Comparison of ENCODE assay signal across 8 cellular contexts in genomic region chr1:37808369-37809319, GRCh38. TPM values are rescaled to one million over a fixed set of nuclear protein-coding genes. Genes with fewer than 3 reads are reported as not detected.
A peak's percentile ranks its signal among the peaks of the same experiment; 100 is the strongest.
DNase-seq lines count a peak whose midpoint lies in the region; ATAC-seq and TF ChIP-seq lines count a peak whose summit lies in the region.

No MANE protein-coding gene starts in this region.

- no peaks in the 10 kb centered on the region for H3K27me3 ChIP-seq in GM23248 (replicated peaks; ENCODE audit: insufficient read depth)
- no peaks in the 10 kb centered on the region for H3K27me3 ChIP-seq in SK-N-SH (ENCODE audit: insufficient read depth)

- peak overlapping the region; percentile 90 for H3K4me3 Mint-ChIP-seq in activated CD4-positive, alpha-beta T cell treated with anti-CD3 and anti-CD28 coated beads for 36 hours
- H3K4me3 Mint-ChIP-seq in immature natural killer cell: peak overlapping the region; percentile 94 to 96 (median 94)

- peak; percentile 55 for ATAC-seq in activated CD4-positive, alpha-beta T cell treated with anti-CD3 and anti-CD28 coated beads for 36 hours

- H3K9me2 ChIP-seq in GM23248 (ENCODE audit: insufficient read depth) (no peaks in the 10 kb centered on the region), SK-N-SH (no peaks in the 10 kb centered on the region)

- peak in 1 of 2 experiments; percentile 15; a peak in 1 of 4 replicates for TF ChIP-seq EP300 in SK-N-SH (IDR thresholded peaks at IDR 0.05; ENCODE audit: borderline replicate concordance in 1 of 2, low read depth in 1 of 2, low read length in 1 of 2)

- H3K9ac ChIP-seq in GM23248 (peak overlapping the region; percentile 88), SK-N-SH (peak overlapping the region; percentile 89)

- WGBS in GM23248 (ENCODE audit: low coverage in 1 of 2, low lambda C conversion rate in 2 of 2, missing lambda C conversion rate in 2 of 2), 2 experiments: 1 to 2% methylated on average over 36 to 45 of the region's 54 CpGs
- WGBS in SK-N-SH (ENCODE audit: low lambda C conversion rate): 1% methylated on average over 27 of the region's 54 CpGs

- no peaks in the 10 kb centered on the region for H3K9me3 Mint-ChIP-seq in activated CD4-positive, alpha-beta T cell treated with anti-CD3 and anti-CD28 coated beads for 36 hours (ENCODE audit: low read depth)
- H3K9me3 Mint-ChIP-seq in immature natural killer cell: no peaks in the 10 kb centered on the region

- H4K20me1 ChIP-seq in GM23248 (ENCODE audit: insufficient read depth) (no peaks in the 10 kb centered on the region), SK-N-SH (ENCODE audit: insufficient read depth) (peaks cover 28% of the 10 kb centered on the region)

- TF ChIP-seq RAD21 in SK-N-SH (IDR thresholded peaks at IDR 0.05; ENCODE audit: low read length): no peak; the same call in 1 of the 2 replicates

- H3K4me1 ChIP-seq in GM23248 (ENCODE audit: insufficient read depth) (peaks cover 26% of the 10 kb centered on the region), SK-N-SH (ENCODE audit: control insufficient read depth in 1 of 2, insufficient read depth in 2 of 2, low read depth in 1 of 2, low read length in 1 of 2) (peaks cover 15 to 29% of the 10 kb centered on the region in 2 experiments)

- H3K9me3 ChIP-seq in GM23248 (ENCODE audit: low read depth) (no peaks in the 10 kb centered on the region), SK-N-SH (no peaks in the 10 kb centered on the region)

- H3K27me3 Mint-ChIP-seq in activated CD4-positive, alpha-beta T cell treated with anti-CD3 and anti-CD28 coated beads for 36 hours: no peaks in the 10 kb centered on the region
- H3K27me3 Mint-ChIP-seq in immature natural killer cell (ENCODE audit: low read depth in 3 of 3): peaks cover 0 to 5% (median 5%) of the 10 kb centered on the region in 3 donors

- peaks cover 30% of the 10 kb centered on the region for H3K36me3 ChIP-seq in GM23248 (ENCODE audit: low read depth)
- peaks cover 50 to 52% of the 10 kb centered on the region in 2 experiments for H3K36me3 ChIP-seq in SK-N-SH (replicated peaks in 1 of 2; ENCODE audit: control insufficient read depth in 1 of 2, insufficient read depth in 2 of 2, low read length in 1 of 2)

- DNase-seq in activated CD4-positive, alpha-beta T cell treated with anti-CD3 and anti-CD28 coated beads for 36 hours: peak; percentile 67
- no peak for DNase-seq in activated CD4-positive, alpha-beta T cell treated with anti-CD3 and anti-CD28 coated beads for 1 hour
- DNase-seq in GM23248 (peak; percentile 90), SK-N-SH (peak; percentile 93), caudate nucleus (lab: John Stamatoyannopoulos, UW) (peak in 60 of 61 donors; percentile 32 to 95 (median 82)), immature natural killer cell (no peak), skeletal muscle cell (ENCODE audit: low read depth) (peak; percentile 57)
- no peak for DNase-seq in Jurkat, Clone E6-1 (ENCODE audit: low read depth, low spot score)

- in situ Hi-C loops in GM23248 (cut with MboI): no loop called here

- peaks cover 43% of the 10 kb centered on the region for H3K36me3 Mint-ChIP-seq in activated CD4-positive, alpha-beta T cell treated with anti-CD3 and anti-CD28 coated beads for 36 hours (ENCODE audit: low read depth)
- H3K36me3 Mint-ChIP-seq in immature natural killer cell: peaks cover 8 to 15% (median 8%) of the 10 kb centered on the region in 3 donors

- peaks cover 34% of the 10 kb centered on the region for H3K4me1 Mint-ChIP-seq in activated CD4-positive, alpha-beta T cell treated with anti-CD3 and anti-CD28 coated beads for 36 hours
- H3K4me1 Mint-ChIP-seq in immature natural killer cell: peaks cover 34 to 48% of the 10 kb centered on the region in 2 donors

- H3K4me3 ChIP-seq in GM23248 (peak overlapping the region; percentile 96), SK-N-SH (ENCODE audit: low read depth in 2 of 2, low read length in 1 of 2) (peak overlapping the region; percentile 91), skeletal muscle cell (ENCODE audit: low read depth, low read length) (peak overlapping the region; percentile 93)
- peak overlapping the region; percentile 65 for H3K4me3 ChIP-seq in Jurkat, Clone E6-1 (ENCODE audit: low read length)

- H3K4me2 ChIP-seq in GM23248 (ENCODE audit: unreplicated experiment) (peak overlapping the region; percentile 89), SK-N-SH (peak overlapping the region; percentile 86)

- H2AFZ ChIP-seq in GM23248 (peak overlapping the region; percentile 83), SK-N-SH (ENCODE audit: low read depth) (peak overlapping the region; percentile 61)

- H3K27ac ChIP-seq in GM23248 (peak overlapping the region; percentile 80), SK-N-SH (ENCODE audit: low read depth in 2 of 2, low read length in 1 of 2) (peak overlapping the region; percentile 82 to 91), caudate nucleus (ENCODE audit: low read depth, low read length) (peak overlapping the region; percentile 91)

- CTCF ChIA-PET in activated CD4-positive, alpha-beta T cell treated with anti-CD3 and anti-CD28 coated beads for 36 hours (lab: Charles Lee): interaction anchor here (0.5 to 3.3 kb wide), 8 partner anchors 9 to 267 kb away, joined by 3 to 25 read pairs (median 4); partner anchors contain the start of genes CDCA8, MTF1 and SF3A3
- CTCF ChIA-PET in SK-N-SH (lab: Yijun Ruan, JAX): interaction anchor here (0.6 to 3.2 kb wide), 8 partner anchors 13 to 181 kb away, joined by 3 to 20 read pairs (median 3); partner anchors contain the start of genes EPHA10, MTF1 and SF3A3

- POLR2A ChIA-PET in activated CD4-positive, alpha-beta T cell treated with anti-CD3 and anti-CD28 coated beads for 36 hours (lab: Charles Lee): interaction anchor here (0.6 to 2.2 kb wide), 7 partner anchors 8 to 255 kb away, joined by 3 to 10 read pairs (median 4); partner anchors contain the start of genes CDCA8, MTF1 and SNIP1
- POLR2A ChIA-PET in SK-N-SH (lab: Yijun Ruan, JAX): interaction anchor here (0.7 to 3.5 kb wide), 12 partner anchors 10 to 139 kb away, joined by 3 to 29 read pairs (median 4); partner anchors contain the start of genes EPHA10, INPP5B, MANEAL and MTF1

- intact Hi-C loops in activated CD4-positive, alpha-beta T cell treated with anti-CD3 and anti-CD28 coated beads for 36 hours (cut with DNase I, micrococcal nuclease): loop anchor here (1.0 kb wide), 11 partner anchors 51 to 334 kb away; partner anchors contain the start of genes CDCA8 (in 1 of the 2), GNL2 (in 1 of the 2), INPP5B (in 1 of the 2) and MTF1 (in 1 of the 2)

- H3F3A ChIP-seq in GM23248 (ENCODE audit: insufficient read depth) (peaks cover 33% of the 10 kb centered on the region), SK-N-SH (replicated peaks; ENCODE audit: insufficient read depth) (peaks cover 32% of the 10 kb centered on the region)

- peak overlapping the region; percentile 93 for H3K27ac Mint-ChIP-seq in activated CD4-positive, alpha-beta T cell treated with anti-CD3 and anti-CD28 coated beads for 36 hours
- peak overlapping the region; percentile 88 to 98 (median 94) for H3K27ac Mint-ChIP-seq in immature natural killer cell

- H3K79me2 ChIP-seq in GM23248 (ENCODE audit: insufficient read depth) (peaks cover 74% of the 10 kb centered on the region), SK-N-SH (ENCODE audit: insufficient read depth) (peaks cover 51% of the 10 kb centered on the region)

- no peak for TF ChIP-seq CTCF in SK-N-SH (IDR thresholded peaks at IDR 0.05)

RNA-seq across cellular contexts. Expression of gene YRDC, which starts 0.6 kb away (rescaled TPM):
- 10 to 100 TPM; 22.9 to 36.3 TPM for total RNA-seq in activated CD4-positive, alpha-beta T cell treated with anti-CD3 and anti-CD28 coated beads for 36 hours
- total RNA-seq in GM23248 (2014; rRNA removed; shearing (Covaris generic)): 22.4 and 24.9 TPM in 2 replicates
- polyA plus RNA-seq in GM23248 (2016; fragmentation: Nextera tagmentation; extraction: Ambion mirVana): 12.5 and 13.9 TPM in 2 replicates
- polyA plus RNA-seq in Jurkat, Clone E6-1 (2012; ENCODE audit: insufficient read depth, insufficient read length): 44.4 TPM
- polyA plus RNA-seq in SK-N-SH (2012; rRNA removed): 34.2 and 46.1 TPM in 2 replicates
- 35.5 and 41.0 TPM in 2 replicates for polyA plus RNA-seq in SK-N-SH (2012; cell fraction: cytosol; rRNA removed)
- 17.7 and 26.1 TPM in 2 replicates for polyA plus RNA-seq in SK-N-SH (2012; cell fraction: nucleus; rRNA removed)
- polyA plus RNA-seq in immature natural killer cell: 10 to 100 TPM; 17.7 to 44.1 (median 41.3) TPM

RNA-seq across cellular contexts. Expression of gene C1orf122, which starts 1.1 kb away (rescaled TPM):
- 10 to 100 TPM; 10.8 to 17.9 TPM for total RNA-seq in activated CD4-positive, alpha-beta T cell treated with anti-CD3 and anti-CD28 coated beads for 36 hours
- total RNA-seq in GM23248 (2014; rRNA removed; shearing (Covaris generic)): 86.2 and 110 TPM in 2 replicates
- polyA plus RNA-seq in GM23248 (2016; fragmentation: Nextera tagmentation; extraction: Ambion mirVana): 103 and 108 TPM in 2 replicates
- 34.3 TPM for polyA plus RNA-seq in Jurkat, Clone E6-1 (2012; ENCODE audit: insufficient read depth, insufficient read length)
- 63.2 and 75.3 TPM in 2 replicates for polyA plus RNA-seq in SK-N-SH (2012; rRNA removed)
- polyA plus RNA-seq in SK-N-SH (2012; cell fraction: cytosol; rRNA removed): 49.7 and 58.1 TPM in 2 replicates
- 68.5 and 98.0 TPM in 2 replicates for polyA plus RNA-seq in SK-N-SH (2012; cell fraction: nucleus; rRNA removed)
- 10 to 100 TPM; 33.9 to 58.9 (median 39.3) TPM for polyA plus RNA-seq in immature natural killer cell

RNA-seq across cellular contexts. Expression of gene MANEAL, which starts 15.0 kb away (rescaled TPM):
- 1 to 10 TPM; 1.0 TPM for total RNA-seq in activated CD4-positive, alpha-beta T cell treated with anti-CD3 and anti-CD28 coated beads for 36 hours
- 0.65 and 1.8 TPM in 2 replicates for total RNA-seq in GM23248 (2014; rRNA removed; shearing (Covaris generic))
- polyA plus RNA-seq in GM23248 (2016; fragmentation: Nextera tagmentation; extraction: Ambion mirVana) (0.23 TPM in 1 of 2 replicates, not detected in the other), SK-N-SH (2012; rRNA removed) (2.7 and 3.7 TPM in 2 replicates), immature natural killer cell (1 to 10 TPM; 1.5 to 2.2 (median 1.7) TPM)
- 14.7 TPM for polyA plus RNA-seq in Jurkat, Clone E6-1 (2012; ENCODE audit: insufficient read depth, insufficient read length)
- 2.4 and 4.7 TPM in 2 replicates for polyA plus RNA-seq in SK-N-SH (2012; cell fraction: cytosol; rRNA removed)
- polyA plus RNA-seq in SK-N-SH (2012; cell fraction: nucleus; rRNA removed): 1.4 and 2.4 TPM in 2 replicates

RNA-seq across cellular contexts. Expression of gene EPHA10, which starts 43.7 kb away (rescaled TPM):
- under 1 TPM; 0.43 to 0.51 TPM for total RNA-seq in activated CD4-positive, alpha-beta T cell treated with anti-CD3 and anti-CD28 coated beads for 36 hours
- not detected in 2 replicates for total RNA-seq in GM23248 (2014; rRNA removed; shearing (Covaris generic))
- polyA plus RNA-seq in GM23248 (2016; fragmentation: Nextera tagmentation; extraction: Ambion mirVana): not detected in 2 replicates
- 7.3 TPM for polyA plus RNA-seq in Jurkat, Clone E6-1 (2012; ENCODE audit: insufficient read depth, insufficient read length)
- polyA plus RNA-seq in SK-N-SH (2012; rRNA removed): 0.05 and 0.06 TPM in 2 replicates
- polyA plus RNA-seq in SK-N-SH (2012; cell fraction: cytosol; rRNA removed): 0.05 and 0.14 TPM in 2 replicates
- polyA plus RNA-seq in SK-N-SH (2012; cell fraction: nucleus; rRNA removed): 0.14 and 0.36 TPM in 2 replicates
- polyA plus RNA-seq in immature natural killer cell: not detected

RNA-seq across cellular contexts. Expression of gene MTF1, which starts 50.7 kb away (rescaled TPM):
- 10 to 100 TPM; 16.1 to 23.8 TPM for total RNA-seq in activated CD4-positive, alpha-beta T cell treated with anti-CD3 and anti-CD28 coated beads for 36 hours
- 2.1 TPM in 2 replicates for total RNA-seq in GM23248 (2014; rRNA removed; shearing (Covaris generic))
- polyA plus RNA-seq in GM23248 (2016; fragmentation: Nextera tagmentation; extraction: Ambion mirVana) (14.4 and 14.7 TPM in 2 replicates), SK-N-SH (2012; rRNA removed) (5.0 and 7.4 TPM in 2 replicates), immature natural killer cell (10 to 100 TPM in 2 of 3 donors, 1 to 10 TPM in 1; 7.7 to 19.0 (median 14.5) TPM)
- 7.3 TPM for polyA plus RNA-seq in Jurkat, Clone E6-1 (2012; ENCODE audit: insufficient read depth, insufficient read length)
- 4.6 and 5.5 TPM in 2 replicates for polyA plus RNA-seq in SK-N-SH (2012; cell fraction: cytosol; rRNA removed)
- polyA plus RNA-seq in SK-N-SH (2012; cell fraction: nucleus; rRNA removed): 5.2 and 8.9 TPM in 2 replicates

Comparison
In these comparisons a context has a peak if more than half of its experiments do, and no peak if none do; other contexts are left out.
1. DNase-seq: peak in activated CD4-positive, alpha-beta T cell treated with anti-CD3 and anti-CD28 coated beads for 36 hours (single experiment), GM23248 (single experiment), SK-N-SH (single experiment), caudate nucleus (60 of 61) and skeletal muscle cell (single experiment); none in activated CD4-positive, alpha-beta T cell treated with anti-CD3 and anti-CD28 coated beads for 1 hour (single experiment), Jurkat, Clone E6-1 (single experiment) and immature natural killer cell (0 of 3).
2. Peak in every context shown above with its lines, with median percentiles within 50 percentile points of each other: H3K27ac ChIP-seq and H3K4me3 ChIP-seq.